Comparison of ENCODE assay signal across 14 cellular contexts in the genomic region with DNA sequence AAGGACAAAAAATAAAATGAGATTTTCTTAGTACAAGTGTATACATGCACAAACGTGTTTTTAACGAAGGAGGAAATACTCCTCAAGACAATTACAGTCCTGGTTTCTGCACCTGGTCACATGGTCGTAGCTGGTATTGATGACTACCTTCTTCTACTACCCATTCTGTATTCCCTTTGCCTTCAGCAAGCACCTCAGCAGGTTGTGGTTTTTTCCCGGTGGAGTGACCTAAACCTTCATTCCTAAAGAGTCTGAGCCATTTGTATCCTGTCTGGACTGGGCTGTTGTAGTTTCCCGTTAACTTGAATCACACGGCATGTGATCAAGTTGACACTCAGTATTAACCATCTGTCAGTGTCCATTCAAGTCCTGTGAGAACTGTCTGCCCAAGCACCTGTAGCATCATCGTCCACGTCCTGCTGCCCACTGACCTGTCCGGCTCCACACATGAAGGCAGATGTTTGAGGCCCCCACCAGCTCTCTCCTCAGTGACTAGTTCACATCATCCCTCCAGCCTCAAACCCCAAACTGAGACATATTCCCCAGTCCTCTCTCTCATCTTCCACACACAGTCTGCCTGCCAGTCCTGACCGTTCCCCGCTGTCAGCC.
"Had no signal": no experiment of that assay in that cellular context is flagged by ENCODE, and none has a peak within 500 bp of the region (broad histone marks: within the 10 kb centered on the region; RNA-seq: fewer than 3 reads in every experiment).

No MANE protein-coding gene starts in this region.

- H3K27me3 Mint-ChIP-seq: memory B cell; naive thymus-derived CD8-positive, alpha-beta T cell had no signal

- H3K4me3 Mint-ChIP-seq: memory B cell; naive thymus-derived CD8-positive, alpha-beta T cell had no signal

- H3K27ac Mint-ChIP-seq: memory B cell had no signal

- H3K9me3 ChIP-seq: ascending aorta, colonic mucosa, left ventricle myocardium inferior, sigmoid colon had no signal

- H3K27ac ChIP-seq: ascending aorta, colonic mucosa, left ventricle myocardium inferior, sigmoid colon, VCaP had no signal

- DNase-seq: activated CD8-positive, alpha-beta memory T cell treated with anti-CD3 and anti-CD28 coated beads for 24 hours; caudate nucleus; colonic mucosa; islet precursor cell; left ventricle myocardium inferior; naive thymus-derived CD8-positive, alpha-beta T cell; SHP77 treated with DMSO at 0.1 percent for 48 hours; sigmoid colon; stimulated activated CD4-positive, alpha-beta T cell treated with anti-CD3 and anti-CD28 coated beads, Interleukin-1b, Interleukin-23, amount 100 ng/mL, for 48 hours; T-helper 1 cell had no signal

- ATAC-seq: naive thymus-derived CD8-positive, alpha-beta T cell; SK-N-SH treated with all-trans-retinoic acid at 6 μM for 48 hours had no signal

- H3K27me3 ChIP-seq: ascending aorta, colonic mucosa, sigmoid colon had no signal

- H3K9me3 Mint-ChIP-seq: memory B cell; naive thymus-derived CD8-positive, alpha-beta T cell had no signal

- H3K4me1 ChIP-seq: ascending aorta, colonic mucosa, sigmoid colon had no signal

- H3K4me3 ChIP-seq: ascending aorta, colonic mucosa, left ventricle myocardium inferior, sigmoid colon had no signal
